In the genomic region with DNA sequence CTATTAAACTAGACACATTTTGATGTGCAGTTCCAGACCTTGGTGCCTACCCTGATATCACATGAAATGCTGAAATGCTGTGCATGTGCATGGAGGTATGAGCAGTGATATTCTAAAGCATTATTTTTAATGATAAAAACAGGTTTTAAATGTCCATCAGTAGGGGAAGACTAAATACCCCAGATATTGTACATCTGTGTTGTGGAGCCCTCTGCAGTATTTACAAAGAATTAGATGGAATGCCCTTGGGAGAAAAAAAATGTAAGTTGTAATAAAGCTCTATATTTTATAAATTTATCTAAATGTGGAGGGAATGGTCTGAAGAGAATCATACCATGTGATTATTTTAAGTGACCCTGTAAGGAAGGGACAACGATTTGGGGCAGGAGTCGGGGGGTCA, we compare ENCODE assay signal across 23 cellular contexts. TPM values are rescaled to one million over a fixed set of nuclear protein-coding genes. Genes with fewer than 3 reads are reported as not detected.
DNase-seq lines count a peak whose midpoint lies in the region; ATAC-seq and TF ChIP-seq lines count a peak whose summit lies in the region.
"Had no signal": no experiment of that assay in that cellular context is flagged by ENCODE, and none has a peak within 500 bp of the region (broad histone marks: within the 10 kb centered on the region; RNA-seq: fewer than 3 reads in every experiment).

No MANE protein-coding gene starts in this region.

- H3K27ac ChIP-seq in osteoblast (ENCODE audit: low read depth, low read length) = no peak overlapping the region
- H3K27ac ChIP-seq: ascending aorta, colonic mucosa, left lung, neutrophil, right atrium auricular region, tibial artery had no signal

- no peaks in the 10 kb centered on the region for H3K36me3 ChIP-seq in osteoblast (ENCODE audit: insufficient read depth, low read length)
- H3K36me3 ChIP-seq: ascending aorta, colonic mucosa, left lung, neutrophil, right atrium auricular region, tibial artery had no signal

- no peak overlapping the region for H2AFZ ChIP-seq in osteoblast (ENCODE audit: low read length)

- H3K4me1 ChIP-seq in osteoblast (ENCODE audit: insufficient read depth, low read length) = no peaks in the 10 kb centered on the region
- H3K4me1 ChIP-seq: ascending aorta, colonic mucosa, left lung, right atrium auricular region, tibial artery had no signal

- H3K4me2 ChIP-seq in osteoblast (ENCODE audit: insufficient read depth, low read length) = no peak overlapping the region

- H3K27me3 ChIP-seq in osteoblast (ENCODE audit: insufficient read depth, low read length) = peaks cover under 1% of the 10 kb centered on the region
- H3K27me3 ChIP-seq: ascending aorta, colonic mucosa, left lung, neutrophil, right atrium auricular region had no signal

- no peaks in the 10 kb centered on the region for H4K20me1 ChIP-seq in osteoblast (ENCODE audit: insufficient read depth, low read length)

- no peaks in the 10 kb centered on the region for H3K9me3 ChIP-seq in osteoblast (ENCODE audit: low read depth, low read length)
- H3K9me3 ChIP-seq: ascending aorta, colonic mucosa, neutrophil had no signal

- no peaks in the 10 kb centered on the region for H3K79me2 ChIP-seq in osteoblast (ENCODE audit: insufficient read depth, low read length)

- ATAC-seq in GM18907 (IDR thresholded peaks at IDR 0.05; ENCODE audit: unreplicated experiment) = no peak
- no peak for ATAC-seq in GM18511 (IDR thresholded peaks at IDR 0.05; ENCODE audit: unreplicated experiment)
- ATAC-seq: mucosa of descending colon, Panc1 had no signal

- DNase-seq in NCI-H1694 treated with DMSO at 0.1 percent for 48 hours (lab: John Stamatoyannopoulos, UW) = peak; percentile 66
- DNase-seq in NCI-H1694 (lab: John Stamatoyannopoulos, UW) = no peak
- DNase-seq in NCI-H69 (lab: John Stamatoyannopoulos, UW) = peak; percentile 29
- peak; percentile 64 for DNase-seq in choroid plexus epithelial cell (ENCODE audit: low read depth)
- no peak for DNase-seq in osteoblast (ENCODE audit: insufficient read length, low spot score, missing footprints)
- DNase-seq in activated CD4-positive, CD25-positive, alpha-beta regulatory T cell (lab: John Stamatoyannopoulos, UW) = no peak
- DNase-seq: activated CD4-positive, alpha-beta T cell treated with anti-CD3 and anti-CD28 coated beads, Interleukin-2, amount 10 ng/mL, durations not matched to agents 7 days and 5 days; activated CD8-positive, alpha-beta memory T cell treated with anti-CD3 and anti-CD28 coated beads, Interleukin-2, amount 50 U/mL, for 48 hours; CD4-positive, alpha-beta memory T cell; colonic mucosa; left lung; mucosa of descending colon; NCI-H2107; NCI-H82; stimulated activated naive CD4-positive, alpha-beta T cell; tibial artery had no signal

- H3K4me3 ChIP-seq in choroid plexus epithelial cell (ENCODE audit: low read depth, low read length) (no peak overlapping the region), osteoblast (ENCODE audit: insufficient read depth, low read length) (no peak overlapping the region)
- H3K4me3 ChIP-seq: ascending aorta, colonic mucosa, left lung, mucosa of descending colon, right atrium auricular region, tibial artery had no signal

- TF ChIP-seq CTCF in choroid plexus epithelial cell (conservative IDR thresholded peaks at IDR 0.05; ENCODE audit: low read depth, low read length) (peak; percentile 47), osteoblast (IDR thresholded peaks at IDR 0.05; ENCODE audit: extremely low read depth, low read depth, low read length) (peak; percentile 39)

RNA-seq across cellular contexts. Expression of a gene that starts 39.1 kb away (rescaled TPM):
- total RNA-seq in osteoblast = not detected in 2 replicates
- total RNA-seq: A673; activated CD4-positive, alpha-beta T cell treated with anti-CD3 and anti-CD28 coated beads, Interleukin-2, amount 10 ng/mL, durations not matched to agents 7 days and 5 days; ascending aorta; CD4-positive, alpha-beta memory T cell; left lung had no signal

Comparison
In these comparisons a context has a peak if more than half of its experiments do, and no peak if none do; other contexts are left out.
1. DNase-seq: peak in NCI-H1694 treated with DMSO at 0.1 percent for 48 hours (single experiment), NCI-H69 (single experiment) and choroid plexus epithelial cell (single experiment); none in NCI-H1694 (single experiment), osteoblast (single experiment) and activated CD4-positive, CD25-positive, alpha-beta regulatory T cell (0 of 4).